17 cellular contexts compared by ENCODE assay signal in genomic region chr5:114822885-114823284, GRCh38.
"Had no signal": no experiment of that assay in that cellular context is flagged by ENCODE, and none has a peak within 500 bp of the region (broad histone marks: within the 10 kb centered on the region; RNA-seq: fewer than 3 reads in every experiment).

No MANE protein-coding gene starts in this region.

- DNase-seq: KBM-7; MV-4-11; NCI-H1048; NCI-H1436; NCI-H187; NCI-H2029; NCI-H2081 treated with DMSO at 0.1 percent for 48 hours; NCI-H2227 treated with DMSO at 0.1 percent for 48 hours; NCI-H524; NCI-H526 treated with DMSO at 0.1 percent for 48 hours; NCI-H748 treated with DMSO at 0.1 percent for 48 hours; NK-92 treated with Interleukin-12 subunit alpha and Interleukin-12 subunit beta, amount 100 ng/mL, for 24 hours; PC-3; SHP77; SK-N-SH; SW 1271; T-cell had no signal
